In the genomic region with DNA sequence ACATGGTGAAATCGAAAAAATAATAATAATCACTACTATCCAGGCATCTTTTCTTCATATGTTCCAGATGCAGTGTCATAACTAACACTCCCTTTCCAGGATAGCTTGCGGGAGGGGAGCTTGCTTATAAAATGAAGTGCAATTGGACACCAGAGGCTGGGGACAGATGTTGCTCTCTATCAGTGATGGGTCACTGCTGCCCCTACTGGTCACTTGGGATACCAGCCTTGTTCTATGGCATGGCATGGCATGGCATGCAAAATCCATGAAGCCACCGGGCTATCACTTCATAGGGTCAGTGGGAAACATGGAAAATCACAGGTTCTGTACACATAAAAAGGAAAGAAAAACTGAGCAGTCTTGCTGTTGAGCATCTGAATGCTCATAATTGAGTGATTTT, we compare ENCODE assay signal across 8 cellular contexts.
DNase-seq lines count a peak whose midpoint lies in the region; ATAC-seq, FAIRE-seq and TF ChIP-seq lines count a peak whose summit lies in the region.

No MANE protein-coding gene starts in this region.

- no peaks in the 10 kb centered on the region for H3K27me3 Mint-ChIP-seq in activated CD4-positive, alpha-beta memory T cell treated with anti-CD3 and anti-CD28 coated beads, Interleukin-2, amount 10 ng/mL, durations not matched to agents 7 days and 5 days

- H3K4me3 Mint-ChIP-seq in activated CD4-positive, alpha-beta memory T cell treated with anti-CD3 and anti-CD28 coated beads, Interleukin-2, amount 10 ng/mL, durations not matched to agents 7 days and 5 days, result no peak overlapping the region

- TF ChIP-seq CTCF in LNCAP (IDR thresholded peaks at IDR 0.05) (peak; percentile 53), kidney (IDR thresholded peaks at IDR 0.05; ENCODE audit: borderline replicate concordance, extremely low read depth, insufficient read depth) (peak; percentile 38)

- ATAC-seq in sciatic nerve, result no peak
- ATAC-seq in HG02970 (IDR thresholded peaks at IDR 0.05; ENCODE audit: low FRiP score, unreplicated experiment), result no peak

- no peak overlapping the region for H3K27ac ChIP-seq in kidney (ENCODE audit: low read depth in 2 of 2, low read length in 2 of 2)

- H3K4me1 ChIP-seq in kidney (ENCODE audit: control insufficient read depth in 1 of 2, insufficient read depth in 1 of 2, low read depth in 1 of 2, low read length in 2 of 2), result no peaks in the 10 kb centered on the region

- intact Hi-C loops in kidney (cut with DNase I), result no loop called here
- intact Hi-C loops in sciatic nerve (cut with DNase I), result no loop called here

- no peak overlapping the region for H3K27ac Mint-ChIP-seq in activated CD4-positive, alpha-beta memory T cell treated with anti-CD3 and anti-CD28 coated beads, Interleukin-2, amount 10 ng/mL, durations not matched to agents 7 days and 5 days

- CTCF ChIA-PET in activated CD4-positive, alpha-beta memory T cell treated with anti-CD3 and anti-CD28 coated beads, Interleukin-2, amount 10 ng/mL, durations not matched to agents 7 days and 5 days (lab: Charles Lee), result no interaction called here

- no peak overlapping the region for H3K4me3 ChIP-seq in kidney (ENCODE audit: low read length in 2 of 2)

- H3K9me3 Mint-ChIP-seq in activated CD4-positive, alpha-beta memory T cell treated with anti-CD3 and anti-CD28 coated beads, Interleukin-2, amount 10 ng/mL, durations not matched to agents 7 days and 5 days, result no peaks in the 10 kb centered on the region

- POLR2A ChIA-PET in activated CD4-positive, alpha-beta memory T cell treated with anti-CD3 and anti-CD28 coated beads, Interleukin-2, amount 10 ng/mL, durations not matched to agents 7 days and 5 days (lab: Charles Lee), result no interaction called here

- H3K9ac ChIP-seq in kidney (ENCODE audit: low read length in 2 of 2), result no peak overlapping the region

- no peaks in the 10 kb centered on the region for H3K9me3 ChIP-seq in kidney (ENCODE audit: control insufficient read depth in 1 of 2, low read length in 2 of 2)

- H3K4me1 Mint-ChIP-seq in activated CD4-positive, alpha-beta memory T cell treated with anti-CD3 and anti-CD28 coated beads, Interleukin-2, amount 10 ng/mL, durations not matched to agents 7 days and 5 days, result no peaks in the 10 kb centered on the region

- no peak for FAIRE-seq in kidney (lab: Jason Lieb, UNC)

- H3K36me3 ChIP-seq in kidney (ENCODE audit: control insufficient read depth in 1 of 2, insufficient read depth in 2 of 2, low read length in 2 of 2), result no peaks in the 10 kb centered on the region

- H3K36me3 Mint-ChIP-seq in activated CD4-positive, alpha-beta memory T cell treated with anti-CD3 and anti-CD28 coated beads, Interleukin-2, amount 10 ng/mL, durations not matched to agents 7 days and 5 days (ENCODE audit: low read depth), result no peaks in the 10 kb centered on the region

- DNase-seq in DMS53 (lab: John Stamatoyannopoulos, UW) (peak; percentile 61), GM19238 (ENCODE audit: insufficient read length, low spot score) (peak; percentile 21), kidney (no peak), retina (no peak), sciatic nerve (ENCODE audit: low spot score) (no peak)
- peak; percentile 16 for DNase-seq in activated CD4-positive, alpha-beta memory T cell treated with anti-CD3 and anti-CD28 coated beads, Interleukin-2, amount 10 ng/mL, durations not matched to agents 7 days and 5 days

Comparison
In these comparisons a context has a peak if more than half of its experiments do, and no peak if none do; other contexts are left out.
1. DNase-seq: peak in DMS53 (single experiment), GM19238 (single experiment) and activated CD4-positive, alpha-beta memory T cell treated with anti-CD3 and anti-CD28 coated beads, Interleukin-2, amount 10 ng/mL, durations not matched to agents 7 days and 5 days (single experiment); none in kidney (single experiment), retina (single experiment) and sciatic nerve (single experiment).